ENCODE assay signal across 25 cellular contexts in the genomic region with DNA sequence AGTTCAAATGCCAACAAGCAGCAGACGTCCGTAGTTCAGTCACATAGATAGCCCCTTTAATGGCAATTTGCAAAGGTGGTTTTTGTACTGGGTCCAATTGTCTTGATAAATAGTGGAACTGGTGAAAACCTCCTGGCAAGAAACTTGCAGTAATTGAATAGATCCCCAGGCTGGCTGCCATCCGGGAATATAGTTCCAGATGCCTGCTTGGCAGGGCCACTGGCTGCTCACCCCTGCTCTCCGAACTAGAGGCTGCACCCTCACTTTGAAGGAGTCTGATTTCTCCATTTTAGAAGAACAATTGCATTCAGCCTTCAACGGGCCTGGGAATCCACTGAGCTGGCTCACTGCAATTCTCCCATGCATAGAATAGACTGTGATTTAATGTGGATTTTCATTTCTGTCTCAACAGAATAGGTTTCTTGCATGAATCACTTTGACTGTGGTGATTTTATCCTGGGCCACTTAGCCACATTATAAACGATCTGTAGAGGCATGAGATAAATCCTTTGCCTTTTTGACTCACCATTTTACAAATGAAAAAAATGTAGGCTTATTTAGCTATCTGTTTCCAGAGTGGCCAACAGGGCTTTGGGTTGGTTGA. TPM values are rescaled to one million over a fixed set of nuclear protein-coding genes. Genes with fewer than 3 reads are reported as not detected.
DNase-seq lines count a peak whose midpoint lies in the region; ATAC-seq and TF ChIP-seq lines count a peak whose summit lies in the region.
"Had no signal": no experiment of that assay in that cellular context is flagged by ENCODE, and none has a peak within 500 bp of the region (broad histone marks: within the 10 kb centered on the region; RNA-seq: fewer than 3 reads in every experiment).

No MANE protein-coding gene starts in this region.

- no peak for TF ChIP-seq POLR2A in tibial nerve (IDR thresholded peaks at IDR 0.05)

- peak; percentile 16 for DNase-seq in Ammon's horn (ENCODE audit: low spot score)
- peak; percentile 45 for DNase-seq in SK-N-SH
- DNase-seq in dorsolateral prefrontal cortex, result peak in 1 of 10 donors; percentile 50
- DNase-seq in neural progenitor cell (ENCODE audit: low spot score), result no peak
- no peak for DNase-seq in tibial nerve (ENCODE audit: low spot score in 2 of 2)
- no peak for DNase-seq in HT-29 (ENCODE audit: low spot score)
- no peak for DNase-seq in glomerular visceral epithelial cell (ENCODE audit: extremely low spot score)
- DNase-seq: 8988T; CD8-positive, alpha-beta T cell; DMS53; EL; GF-D8; MM.1S; NCI-H1048; NCI-H1436 treated with DMSO at 0.1 percent for 48 hours; NCI-H1930; NCI-H2227 treated with DMSO at 0.1 percent for 48 hours; NCI-H524 treated with DMSO at 0.1 percent for 48 hours; NCI-H82; OCI-M1; SJCRH30 had no signal

- POLR2A ChIA-PET in SK-N-SH (lab: Yijun Ruan, JAX), result no interaction called here

- H3F3A ChIP-seq in SK-N-SH (replicated peaks; ENCODE audit: insufficient read depth) (no peaks in the 10 kb centered on the region), neural progenitor cell (ENCODE audit: low read depth) (no peaks in the 10 kb centered on the region)

- TF ChIP-seq EP300 in SK-N-SH (IDR thresholded peaks at IDR 0.05; ENCODE audit: borderline replicate concordance in 1 of 2, low read depth in 1 of 2, low read length in 1 of 2), result peak in 1 of 2 experiments; percentile 38; a peak in 1 of 4 replicates
- TF ChIP-seq EP300 in tibial nerve (IDR thresholded peaks at IDR 0.05), result no peak

- H2AFZ ChIP-seq in SK-N-SH (ENCODE audit: low read depth), result no peak overlapping the region
- peak overlapping the region; percentile 44 for H2AFZ ChIP-seq in neural progenitor cell (replicated peaks)

- H3K4me3 ChIP-seq in SK-N-SH (ENCODE audit: low read depth in 2 of 2, low read length in 1 of 2), result no peak overlapping the region
- no peak overlapping the region for H3K4me3 ChIP-seq in dorsolateral prefrontal cortex
- H3K4me3 ChIP-seq in neural progenitor cell, result no peak overlapping the region
- H3K4me3 ChIP-seq in tibial nerve, result no peak overlapping the region
- H3K4me3 ChIP-seq: K562, SJCRH30 had no signal

- H3K27ac Mint-ChIP-seq in neural progenitor cell, result no peak overlapping the region
- H3K27ac Mint-ChIP-seq: CD8-positive, alpha-beta T cell had no signal

- H3K4me1 ChIP-seq in SK-N-SH (ENCODE audit: control insufficient read depth in 1 of 2, insufficient read depth in 2 of 2, low read depth in 1 of 2, low read length in 1 of 2) (peaks cover 0 to 29% of the 10 kb centered on the region in 2 experiments; a peak in 2 of 4 replicates), neural progenitor cell (peaks cover 21% of the 10 kb centered on the region), tibial nerve (peaks cover 0 to 20% (median 0%) of the 10 kb centered on the region in 4 donors)
- H3K4me1 ChIP-seq: SJCRH30 had no signal

- CTCF ChIA-PET in SK-N-SH (lab: Yijun Ruan, JAX), result interaction anchor here (1.0 to 5.3 kb wide), 6 partner anchors 11 to 200 kb away, joined by 3 to 55 read pairs (median 4); partner anchors contain the start of gene ELMO1

- H3K9me3 Mint-ChIP-seq in neural progenitor cell, result peaks cover 6% of the 10 kb centered on the region
- H3K9me3 Mint-ChIP-seq: CD8-positive, alpha-beta T cell had no signal

- no peaks in the 10 kb centered on the region for H4K20me1 ChIP-seq in SK-N-SH (ENCODE audit: insufficient read depth)
- H4K20me1 ChIP-seq in neural progenitor cell (ENCODE audit: low read depth), result no peaks in the 10 kb centered on the region

- no peak for TF ChIP-seq CTCF in SK-N-SH (IDR thresholded peaks at IDR 0.05)
- no peak for TF ChIP-seq CTCF in dorsolateral prefrontal cortex (IDR thresholded peaks at IDR 0.05 in 54 of 56, conservative IDR thresholded peaks at IDR 0.05 in 2 of 56; ENCODE audit: low read depth in 1 of 56, partially characterized antibody in 56 of 56)
- no peak for TF ChIP-seq CTCF in neural progenitor cell (IDR thresholded peaks at IDR 0.05)
- TF ChIP-seq CTCF in tibial nerve (IDR thresholded peaks at IDR 0.05), result no peak

- H3K27ac ChIP-seq in SK-N-SH (ENCODE audit: low read depth in 2 of 2, low read length in 1 of 2), result peak overlapping the region in 1 of 2 experiments; percentile 58; a peak in 1 of 4 replicates
- peak overlapping the region in 55 of 59 donors; percentile 11 to 98 (median 90) for H3K27ac ChIP-seq in dorsolateral prefrontal cortex
- no peak overlapping the region for H3K27ac ChIP-seq in neural progenitor cell
- no peak overlapping the region for H3K27ac ChIP-seq in tibial nerve
- H3K27ac ChIP-seq: SJCRH30 had no signal

- H3K27me3 Mint-ChIP-seq in neural progenitor cell (ENCODE audit: insufficient read depth, low read depth), result peaks cover 4% of the 10 kb centered on the region

- no peaks in the 10 kb centered on the region for H3K27me3 ChIP-seq in SK-N-SH (ENCODE audit: insufficient read depth)
- no peaks in the 10 kb centered on the region for H3K27me3 ChIP-seq in dorsolateral prefrontal cortex
- H3K27me3 ChIP-seq in neural progenitor cell, result no peaks in the 10 kb centered on the region
- H3K27me3 ChIP-seq in tibial nerve, result no peaks in the 10 kb centered on the region

- intact Hi-C loops in dorsolateral prefrontal cortex (cut with DNase I), result loop anchor here in 1 of 2 donors (5.0 kb wide), 1 partner anchor 202 kb away; no protein-coding TSS in a partner anchor

- H3K79me2 ChIP-seq in SK-N-SH (ENCODE audit: insufficient read depth), result no peaks in the 10 kb centered on the region
- no peaks in the 10 kb centered on the region for H3K79me2 ChIP-seq in neural progenitor cell (ENCODE audit: low read depth)

- peak; percentile 16; the same call in 1 of the 2 replicates for TF ChIP-seq RAD21 in SK-N-SH (IDR thresholded peaks at IDR 0.05; ENCODE audit: low read length)

- H3K4me1 Mint-ChIP-seq in neural progenitor cell, result no peaks in the 10 kb centered on the region

- H3K4me3 Mint-ChIP-seq in neural progenitor cell, result no peak overlapping the region
- H3K4me3 Mint-ChIP-seq: CD8-positive, alpha-beta T cell had no signal

- H3K36me3 ChIP-seq in SK-N-SH (replicated peaks in 1 of 2; ENCODE audit: control insufficient read depth in 1 of 2, insufficient read depth in 2 of 2, low read length in 1 of 2) (no peaks in the 10 kb centered on the region), neural progenitor cell (no peaks in the 10 kb centered on the region), tibial nerve (no peaks in the 10 kb centered on the region)
- H3K36me3 ChIP-seq: SJCRH30 had no signal

- H3K9me3 ChIP-seq in SK-N-SH, result peaks cover 12% of the 10 kb centered on the region; the same call in 1 of the 2 replicates
- no peaks in the 10 kb centered on the region for H3K9me3 ChIP-seq in neural progenitor cell (ENCODE audit: low read depth)
- peaks cover 0 to 8% (median 1%) of the 10 kb centered on the region in 4 donors for H3K9me3 ChIP-seq in tibial nerve

- no peaks in the 10 kb centered on the region for H3K36me3 Mint-ChIP-seq in neural progenitor cell
- H3K36me3 Mint-ChIP-seq: CD8-positive, alpha-beta T cell had no signal

- H3K9ac ChIP-seq in SK-N-SH (no peak overlapping the region), neural progenitor cell (no peak overlapping the region)

- H3K4me2 ChIP-seq in SK-N-SH (no peak overlapping the region), neural progenitor cell (no peak overlapping the region)

- ATAC-seq in GM21529 (IDR thresholded peaks at IDR 0.05; ENCODE audit: unreplicated experiment), result no peak
- ATAC-seq: CD8-positive, alpha-beta T cell; HepG2; K562 had no signal

- WGBS in SK-N-SH (ENCODE audit: low lambda C conversion rate), result 17% methylated on average over 6 of the region's 6 CpGs
- 74 to 77% methylated on average over 6 of the region's 6 CpGs for WGBS in tibial nerve, 2 donors

- no peaks in the 10 kb centered on the region for H3K9me2 ChIP-seq in SK-N-SH

TF ChIP-seq in SK-N-SH, 30 proteins besides CTCF, POLR2A, EP300 and RAD21:
- no peak for TF ChIP-seq ELF1 (IDR thresholded peaks at IDR 0.05)
- TF ChIP-seq MEF2A (IDR thresholded peaks at IDR 0.05; ENCODE audit: borderline replicate concordance, low read depth), result no peak
- no peak for TF ChIP-seq TCF12 (IDR thresholded peaks at IDR 0.05)

RNA-seq across cellular contexts. Expression of gene ELMO1, which starts 35.9 kb away (rescaled TPM):
- polyA plus RNA-seq in SK-N-SH (2012; rRNA removed), result 0.64 and 2.8 TPM in 2 replicates
- 1.5 and 3.7 TPM in 2 replicates for polyA plus RNA-seq in SK-N-SH (2012; cell fraction: cytosol; rRNA removed)
- 1.0 and 1.5 TPM in 2 replicates for polyA plus RNA-seq in SK-N-SH (2012; cell fraction: nucleus; rRNA removed)
- 100 to 1,000 TPM in 119 of 120 experiments, 10 to 100 TPM in 1; 96.6 to 391 (median 224) TPM for total RNA-seq in dorsolateral prefrontal cortex
- total RNA-seq in neural progenitor cell (ENCODE audit: low replicate concordance), result 22.0 and 27.0 TPM in 2 replicates
- 100 to 1,000 TPM; 196 to 328 (median 268) TPM for total RNA-seq in tibial nerve
- 0.10 and 0.41 TPM in 2 replicates for total RNA-seq in HT-29 (2014; rRNA removed; shearing (Covaris generic))
- total RNA-seq: LHCN-M2 had no signal

Comparison
In these comparisons a context has a peak if more than half of its experiments do, and no peak if none do; other contexts are left out.
1. DNase-seq: peak in Ammon's horn (single experiment) and SK-N-SH (single experiment); none in neural progenitor cell (single experiment), tibial nerve (0 of 2), HT-29 (single experiment) and glomerular visceral epithelial cell (single experiment).
2. H3K27ac ChIP-seq: peak in dorsolateral prefrontal cortex (55 of 59); none in neural progenitor cell (single experiment) and tibial nerve (0 of 4).
3. RNA of gene ELMO1, which starts 35.9 kb away (total RNA-seq): 196 to 328 TPM in tibial nerve, 96.6 to 391 TPM in dorsolateral prefrontal cortex and 22.0 to 27.0 TPM in neural progenitor cell; 0.10 to 0.41 TPM in HT-29; every median in the first group is over 10 times any median in the second.